8 cellular contexts compared by ENCODE assay signal in the genomic region with DNA sequence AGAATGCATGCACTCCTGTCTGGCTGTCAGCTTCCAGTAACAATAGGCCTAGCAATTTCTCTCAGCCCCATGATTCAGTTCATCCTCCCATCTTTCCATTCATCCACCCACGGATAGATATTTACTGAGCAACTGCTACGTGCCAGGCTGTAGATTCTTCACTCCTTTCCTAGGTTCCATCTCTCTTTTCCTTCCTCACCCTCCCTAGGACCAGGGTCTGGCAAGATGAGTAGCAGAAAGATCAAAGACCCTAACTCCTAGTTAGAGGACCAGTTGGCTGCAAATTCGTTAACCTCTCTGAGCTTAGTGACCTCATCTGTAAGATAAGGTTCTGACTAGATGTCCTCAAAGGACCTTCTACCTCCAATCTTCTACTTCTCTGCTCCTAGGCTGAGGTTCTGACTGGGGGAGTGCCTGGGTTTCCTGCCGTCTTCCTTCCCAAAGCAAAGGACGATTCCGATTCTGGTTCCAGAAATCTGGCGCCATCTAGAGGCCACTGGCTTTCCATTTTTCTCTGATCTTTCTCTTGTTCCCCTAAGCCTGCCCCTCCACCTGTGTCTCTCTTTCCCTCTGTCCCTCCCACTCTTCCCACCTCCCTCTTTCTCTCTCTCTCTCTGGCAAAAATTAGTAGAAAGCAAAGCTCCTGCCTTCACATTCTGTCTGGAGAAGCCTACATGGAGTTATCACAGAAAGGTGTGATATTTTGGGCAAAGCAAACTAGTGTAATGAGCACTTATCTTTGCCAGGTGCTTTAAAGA. TPM values are rescaled to one million over a fixed set of nuclear protein-coding genes. Genes with fewer than 3 reads are reported as not detected.
DNase-seq lines count a peak whose midpoint lies in the region; ATAC-seq and TF ChIP-seq lines count a peak whose summit lies in the region.

No MANE protein-coding gene starts in this region.

- intact Hi-C loops in esophagus muscularis mucosa (cut with DNase I): loop anchor here (2.0 to 5.0 kb wide), 2 partner anchors 208 to 297 kb away; no protein-coding TSS in a partner anchor

- no peaks in the 10 kb centered on the region for H3K9me3 Mint-ChIP-seq in CD8-positive, alpha-beta memory T cell
- H3K9me3 Mint-ChIP-seq in natural killer cell treated with Interleukin-12 subunit alpha and Interleukin-12 subunit beta and Interleukin-15 and Interleukin-18, amount 100 ng/mL, for 72 hours: no peaks in the 10 kb centered on the region

- POLR2A ChIA-PET in CD8-positive, alpha-beta memory T cell (lab: Charles Lee): no interaction called here

- no peaks in the 10 kb centered on the region for H3K36me3 ChIP-seq in CD8-positive, alpha-beta memory T cell (ENCODE audit: insufficient read depth, low read length)
- H3K36me3 ChIP-seq in OCI-LY1 (ENCODE audit: insufficient read depth, low read length) (no peaks in the 10 kb centered on the region), esophagus muscularis mucosa (no peaks in the 10 kb centered on the region)

- H3K27ac Mint-ChIP-seq in CD8-positive, alpha-beta memory T cell: no peak overlapping the region
- H3K27ac Mint-ChIP-seq in natural killer cell treated with Interleukin-12 subunit alpha and Interleukin-12 subunit beta and Interleukin-15 and Interleukin-18, amount 100 ng/mL, for 72 hours: peak overlapping the region; percentile 20 to 58

- no peaks in the 10 kb centered on the region for H4K20me1 ChIP-seq in OCI-LY1 (ENCODE audit: insufficient read depth, low read length)

- peaks cover 7% of the 10 kb centered on the region for H3K4me1 ChIP-seq in CD8-positive, alpha-beta memory T cell (ENCODE audit: insufficient read depth, low read length)
- H3K4me1 ChIP-seq in OCI-LY1 (ENCODE audit: insufficient read depth, low read length, severe bottlenecking) (no peaks in the 10 kb centered on the region), esophagus muscularis mucosa (peaks cover 4 to 15% (median 8%) of the 10 kb centered on the region in 4 donors)

- H3K4me2 ChIP-seq in OCI-LY1 (ENCODE audit: low read length): no peak overlapping the region

- H3K27ac ChIP-seq in CD8-positive, alpha-beta memory T cell (ENCODE audit: low read depth, low read length): peak overlapping the region; percentile 12
- H3K27ac ChIP-seq in OCI-LY1 (ENCODE audit: low read depth, low read length, poor library complexity, severe bottlenecking): no peak overlapping the region
- no peak overlapping the region for H3K27ac ChIP-seq in esophagus muscularis mucosa (replicated peaks in 1 of 4)

- WGBS in esophagus muscularis mucosa: 32% methylated on average over 6 of the region's 7 CpGs

- CTCF ChIA-PET in CD8-positive, alpha-beta memory T cell (lab: Charles Lee): interaction anchor here (0.7 to 8.2 kb wide), 12 partner anchors 12 to 300 kb away, joined by 3 to 87 read pairs (median 4); a partner anchor contains a TSS

- H3K4me3 ChIP-seq in CD8-positive, alpha-beta memory T cell (ENCODE audit: low read length): no peak overlapping the region
- H3K4me3 ChIP-seq in OCI-LY1 (ENCODE audit: low read depth, low read length, poor library complexity, severe bottlenecking) (no peak overlapping the region), esophagus muscularis mucosa (no peak overlapping the region)

- H3K9me3 ChIP-seq in CD8-positive, alpha-beta memory T cell (ENCODE audit: low read length): no peaks in the 10 kb centered on the region
- no peaks in the 10 kb centered on the region for H3K9me3 ChIP-seq in OCI-LY1 (ENCODE audit: low read length)
- H3K9me3 ChIP-seq in esophagus muscularis mucosa: no peaks in the 10 kb centered on the region

- peak; percentile 63 for ATAC-seq in natural killer cell treated with Interleukin-12 subunit alpha and Interleukin-12 subunit beta and Interleukin-15 and Interleukin-18, amount 100 ng/mL, for 72 hours
- ATAC-seq in HG03196 (IDR thresholded peaks at IDR 0.05; ENCODE audit: unreplicated experiment): no peak

- DNase-seq in CD8-positive, alpha-beta memory T cell: peak; percentile 50 to 72 (median 55)
- DNase-seq in HT-29 (ENCODE audit: low spot score): peak; percentile 84
- peak; percentile 64 for DNase-seq in activated T-cell treated with anti-CD3 and anti-CD28 coated beads for 24 hours (ENCODE audit: low read depth)
- no peak for DNase-seq in esophagus muscularis mucosa (ENCODE audit: extremely low spot score)
- peak; percentile 69 for DNase-seq in natural killer cell treated with Interleukin-12 subunit alpha and Interleukin-12 subunit beta and Interleukin-15 and Interleukin-18, amount 100 ng/mL, for 72 hours (ENCODE audit: low spot score)
- DNase-seq in stimulated activated naive CD4-positive, alpha-beta T cell treated with Interleukin-2 at 50 U/mL for 16 hours (lab: John Stamatoyannopoulos, UW): peak; percentile 42

- no peaks in the 10 kb centered on the region for H3K27me3 ChIP-seq in CD8-positive, alpha-beta memory T cell (ENCODE audit: insufficient read depth, low read length, poor library complexity, severe bottlenecking)
- H3K27me3 ChIP-seq in OCI-LY1 (ENCODE audit: insufficient read depth, low read length) (no peaks in the 10 kb centered on the region; the same call in 1 of the 2 replicates), esophagus muscularis mucosa (peaks cover 0 to 10% (median 0%) of the 10 kb centered on the region in 4 donors)

- H2AFZ ChIP-seq in OCI-LY1 (ENCODE audit: low read length): no peak overlapping the region

- H3K79me2 ChIP-seq in OCI-LY1 (ENCODE audit: insufficient read depth, low read length): no peaks in the 10 kb centered on the region

- H3K27me3 Mint-ChIP-seq in CD8-positive, alpha-beta memory T cell: peaks cover 5 to 9% of the 10 kb centered on the region in 2 donors
- no peaks in the 10 kb centered on the region for H3K27me3 Mint-ChIP-seq in natural killer cell treated with Interleukin-12 subunit alpha and Interleukin-12 subunit beta and Interleukin-15 and Interleukin-18, amount 100 ng/mL, for 72 hours

- TF ChIP-seq CTCF in OCI-LY1 (IDR thresholded peaks at IDR 0.05; ENCODE audit: low read length) (peak; percentile 75), esophagus muscularis mucosa (IDR thresholded peaks at IDR 0.05) (peak; percentile 66 to 72 (median 70))

- TF ChIP-seq POLR2A in esophagus muscularis mucosa (IDR thresholded peaks at IDR 0.05; ENCODE audit: low read depth): no peak

- no peak overlapping the region for H3K9ac ChIP-seq in OCI-LY1 (ENCODE audit: low read length)

- H3K4me3 Mint-ChIP-seq in CD8-positive, alpha-beta memory T cell: no peak overlapping the region
- H3K4me3 Mint-ChIP-seq in natural killer cell treated with Interleukin-12 subunit alpha and Interleukin-12 subunit beta and Interleukin-15 and Interleukin-18, amount 100 ng/mL, for 72 hours: no peak overlapping the region

- H3K9me2 ChIP-seq in OCI-LY1 (ENCODE audit: low read depth, low read length): no peaks in the 10 kb centered on the region

- TF ChIP-seq EP300 in esophagus muscularis mucosa (IDR thresholded peaks at IDR 0.05): no peak

- H3F3A ChIP-seq in OCI-LY1 (ENCODE audit: insufficient read depth, low read length): no peaks in the 10 kb centered on the region

- no peaks in the 10 kb centered on the region for H3K36me3 Mint-ChIP-seq in CD8-positive, alpha-beta memory T cell
- no peaks in the 10 kb centered on the region for H3K36me3 Mint-ChIP-seq in natural killer cell treated with Interleukin-12 subunit alpha and Interleukin-12 subunit beta and Interleukin-15 and Interleukin-18, amount 100 ng/mL, for 72 hours

- peaks cover 7 to 9% (median 8%) of the 10 kb centered on the region in 3 donors for H3K4me1 Mint-ChIP-seq in CD8-positive, alpha-beta memory T cell
- H3K4me1 Mint-ChIP-seq in natural killer cell treated with Interleukin-12 subunit alpha and Interleukin-12 subunit beta and Interleukin-15 and Interleukin-18, amount 100 ng/mL, for 72 hours (ENCODE audit: low read depth in 2 of 2): peaks cover 10 to 19% of the 10 kb centered on the region in 2 donors

RNA-seq across cellular contexts. Expression of a gene that starts 26.2 kb away (rescaled TPM):
- total RNA-seq in CD8-positive, alpha-beta memory T cell: not detected
- polyA plus RNA-seq in CD8-positive, alpha-beta memory T cell: not detected
- not detected in 2 replicates for total RNA-seq in HT-29 (2014; rRNA removed; shearing (Covaris generic))
- not detected for total RNA-seq in esophagus muscularis mucosa
- not detected for total RNA-seq in natural killer cell treated with Interleukin-12 subunit alpha and Interleukin-12 subunit beta and Interleukin-15 and Interleukin-18, amount 100 ng/mL, for 72 hours

RNA-seq across cellular contexts. Expression of a gene that starts 56.8 kb away (rescaled TPM):
- total RNA-seq in CD8-positive, alpha-beta memory T cell: 10 to 100 TPM; 64.3 to 64.4 TPM
- polyA plus RNA-seq in CD8-positive, alpha-beta memory T cell: 17.8 TPM
- total RNA-seq in HT-29 (2014; rRNA removed; shearing (Covaris generic)): 34.4 and 37.5 TPM in 2 replicates
- 10 to 100 TPM; 12.9 to 31.0 (median 21.3) TPM for total RNA-seq in esophagus muscularis mucosa
- 10 to 100 TPM; 27.4 to 40.5 TPM for total RNA-seq in natural killer cell treated with Interleukin-12 subunit alpha and Interleukin-12 subunit beta and Interleukin-15 and Interleukin-18, amount 100 ng/mL, for 72 hours

Comparison
In these comparisons a context has a peak if more than half of its experiments do, and no peak if none do; other contexts are left out.
1. H3K27ac Mint-ChIP-seq: peak in natural killer cell treated with Interleukin-12 subunit alpha and Interleukin-12 subunit beta and Interleukin-15 and Interleukin-18, amount 100 ng/mL, for 72 hours (2 of 2); none in CD8-positive, alpha-beta memory T cell (0 of 8).